1 cellular context compared by ENCODE assay signal in the genomic region with DNA sequence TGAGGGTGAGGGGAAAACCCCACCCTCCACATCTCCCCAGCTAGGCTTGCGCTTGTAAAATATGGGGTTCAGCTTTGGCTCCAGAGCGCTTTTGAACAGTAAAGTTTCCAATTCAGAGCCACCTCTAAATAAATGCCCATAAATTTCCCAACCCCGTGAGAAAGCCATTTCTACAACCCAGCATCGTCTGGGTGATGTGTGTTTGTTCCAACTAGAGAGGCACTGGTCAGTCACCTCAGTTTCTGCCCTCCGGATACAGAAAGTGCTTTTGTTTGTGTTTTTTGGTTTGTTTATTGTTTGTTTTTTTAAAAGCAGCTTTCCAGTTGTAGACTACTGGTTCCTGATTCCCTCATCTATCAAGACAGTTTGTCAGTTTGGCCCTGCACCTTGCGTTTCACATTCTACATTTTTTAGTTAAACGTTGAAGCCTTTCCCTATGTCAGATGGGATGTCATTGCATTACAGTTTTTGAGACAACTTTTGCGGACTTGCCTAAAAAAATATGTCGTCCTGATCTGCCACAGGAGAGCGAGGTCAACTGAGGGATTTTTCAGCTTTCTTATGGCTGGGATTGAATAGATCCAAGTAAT.
TF ChIP-seq lines count a peak whose summit lies in the region.

No MANE protein-coding gene starts in this region.

TF ChIP-seq in endothelial cell of umbilical vein, 7 proteins besides CTCF, POLR2A, EP300 and RAD21:
- no peak for TF ChIP-seq EZH2 (IDR thresholded peaks at IDR 0.05; ENCODE audit: borderline replicate concordance, low read depth, low read length, severe bottlenecking)
- TF ChIP-seq POLR2AphosphoS5 (IDR thresholded peaks at IDR 0.05; ENCODE audit: insufficient read depth, low read depth, low read length): no peak
- TF ChIP-seq FOS (IDR thresholded peaks at IDR 0.05; ENCODE audit: borderline replicate concordance, insufficient read depth, low read length): no peak
- TF ChIP-seq GATA2 (IDR thresholded peaks at IDR 0.05; ENCODE audit: insufficient read depth, insufficient read length, low read depth, low read length): no peak
- TF ChIP-seq, protein P1, sequence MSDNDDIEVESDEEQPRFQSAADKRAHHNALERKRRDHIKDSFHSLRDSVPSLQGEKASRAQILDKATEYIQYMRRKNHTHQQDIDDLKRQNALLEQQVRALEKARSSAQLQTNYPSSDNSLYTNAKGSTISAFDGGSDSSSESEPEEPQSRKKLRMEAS (IDR thresholded peaks at IDR 0.05; ENCODE audit: insufficient read depth, insufficient read length): no peak
- no peak for TF ChIP-seq MYC (IDR thresholded peaks at IDR 0.05; ENCODE audit: low read depth, low read length)
- TF ChIP-seq JUN (IDR thresholded peaks at IDR 0.05; ENCODE audit: borderline replicate concordance, insufficient read depth, insufficient read length, low read depth): no peak
